12 cellular contexts compared by ENCODE assay signal in the genomic region with DNA sequence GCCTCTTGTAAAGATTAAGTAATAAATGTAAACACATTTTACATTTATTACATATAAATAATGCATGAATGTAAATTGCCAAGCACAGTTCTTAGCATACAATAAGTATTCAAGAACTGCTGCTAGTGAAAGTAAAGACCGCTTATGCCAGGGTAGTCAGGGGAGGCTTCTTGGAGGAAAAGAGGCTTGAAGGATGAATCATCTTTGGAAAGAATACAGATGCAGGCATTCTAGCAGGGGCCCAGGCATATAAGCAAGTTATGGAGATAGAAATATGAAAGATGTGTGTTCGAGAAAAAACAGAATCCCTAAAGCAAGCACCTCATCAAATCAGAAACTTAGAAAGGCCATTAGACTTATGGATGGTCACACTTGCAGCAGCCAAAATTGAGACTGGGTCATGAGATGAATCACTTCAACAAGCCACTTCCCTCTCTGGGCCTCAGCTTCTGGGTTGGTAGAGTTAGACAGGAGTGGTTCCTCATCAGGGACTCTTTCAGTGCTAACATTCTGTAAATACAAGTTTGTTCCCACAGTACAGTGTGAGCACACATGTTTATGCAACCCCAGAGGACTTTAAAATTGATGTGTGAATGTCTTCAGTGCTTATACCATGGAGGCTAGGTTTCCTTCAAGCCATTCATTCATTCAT.
DNase-seq lines count a peak whose midpoint lies in the region; ATAC-seq and TF ChIP-seq lines count a peak whose summit lies in the region.
"Had no signal": no experiment of that assay in that cellular context is flagged by ENCODE, and none has a peak within 500 bp of the region (broad histone marks: within the 10 kb centered on the region; RNA-seq: fewer than 3 reads in every experiment).

No MANE protein-coding gene starts in this region.

- H3K27me3 ChIP-seq in brain microvascular endothelial cell (replicated peaks) (no peaks in the 10 kb centered on the region), heart left ventricle (no peaks in the 10 kb centered on the region)
- H3K27me3 ChIP-seq: gastroesophageal sphincter had no signal

- no peaks in the 10 kb centered on the region for H3K36me3 Mint-ChIP-seq in activated naive CD8-positive, alpha-beta T cell treated with anti-CD3 and anti-CD28 coated beads, Interleukin-2, amount 50 U/mL, for 24 hours (ENCODE audit: low read depth)

- peaks cover 2% of the 10 kb centered on the region for H3K27me3 Mint-ChIP-seq in activated naive CD8-positive, alpha-beta T cell treated with anti-CD3 and anti-CD28 coated beads, Interleukin-2, amount 50 U/mL, for 24 hours

- H3K4me1 Mint-ChIP-seq in activated naive CD8-positive, alpha-beta T cell treated with anti-CD3 and anti-CD28 coated beads, Interleukin-2, amount 50 U/mL, for 24 hours = no peaks in the 10 kb centered on the region

- H3K27ac ChIP-seq in brain microvascular endothelial cell (no peak overlapping the region), heart left ventricle (peak overlapping the region in 5 of 12 donors; percentile 0 to 94 (median 27))

- DNase-seq in AG10803 (ENCODE audit: low read depth) (peak; percentile 31), brain microvascular endothelial cell (peak; percentile 48), DMS 273 treated with DMSO at 0.1 percent for 48 hours (lab: John Stamatoyannopoulos, UW) (no peak), KG1 (lab: John Stamatoyannopoulos, UW) (no peak), heart left ventricle (no peak)
- no peak for DNase-seq in activated naive CD8-positive, alpha-beta T cell treated with anti-CD3 and anti-CD28 coated beads, Interleukin-2, amount 50 U/mL, for 24 hours
- DNase-seq: activated gamma-delta T cell, C1 segment of cervical spinal cord, T1000 had no signal

- no peaks in the 10 kb centered on the region for H3K9me3 ChIP-seq in heart left ventricle
- H3K9me3 ChIP-seq: gastroesophageal sphincter had no signal

- intact Hi-C loops in heart left ventricle (cut with DNase I) = loop anchor here (2.0 to 10.0 kb wide), 15 partner anchors 78 to 548 kb away; a partner anchor contains a TSS

- H3K36me3 ChIP-seq in brain microvascular endothelial cell (replicated peaks) (no peaks in the 10 kb centered on the region), heart left ventricle (no peaks in the 10 kb centered on the region)
- H3K36me3 ChIP-seq: gastroesophageal sphincter had no signal

- H3K27ac Mint-ChIP-seq in activated naive CD8-positive, alpha-beta T cell treated with anti-CD3 and anti-CD28 coated beads, Interleukin-2, amount 50 U/mL, for 24 hours = no peak overlapping the region

- TF ChIP-seq CTCF in AG10803 (conservative IDR thresholded peaks at IDR 0.05; ENCODE audit: low read length) = no peak
- no peak for TF ChIP-seq CTCF in brain microvascular endothelial cell (IDR thresholded peaks at IDR 0.05; ENCODE audit: low read depth, low read length, missing control alignments)
- TF ChIP-seq CTCF in heart left ventricle (IDR thresholded peaks at IDR 0.05) = no peak

- no peak overlapping the region for H3K4me3 Mint-ChIP-seq in activated naive CD8-positive, alpha-beta T cell treated with anti-CD3 and anti-CD28 coated beads, Interleukin-2, amount 50 U/mL, for 24 hours

- peaks cover 0 to 31% (median 11%) of the 10 kb centered on the region in 12 donors for H3K4me1 ChIP-seq in heart left ventricle

- in situ Hi-C loops in brain microvascular endothelial cell (cut with HindIII; ENCODE audit: low pct_ligation_motif_present, low sequenced_read_pairs) = loop anchor here (25.0 kb wide), 2 partner anchors 443 to 543 kb away; no protein-coding TSS in a partner anchor

- no peaks in the 10 kb centered on the region for H3K9me3 Mint-ChIP-seq in activated naive CD8-positive, alpha-beta T cell treated with anti-CD3 and anti-CD28 coated beads, Interleukin-2, amount 50 U/mL, for 24 hours

- no peak overlapping the region for H3K4me3 ChIP-seq in AG10803 (ENCODE audit: low read length)
- H3K4me3 ChIP-seq in brain microvascular endothelial cell (ENCODE audit: low read depth, low read length) = no peak overlapping the region
- H3K4me3 ChIP-seq in heart left ventricle = no peak overlapping the region
- H3K4me3 ChIP-seq: gastroesophageal sphincter had no signal

- ATAC-seq in GM19468 (IDR thresholded peaks at IDR 0.05; ENCODE audit: extremely low read depth, unreplicated experiment) = peak; percentile 24
- ATAC-seq in HG03378 (IDR thresholded peaks at IDR 0.05; ENCODE audit: unreplicated experiment) = peak; percentile 66
- ATAC-seq in activated naive CD8-positive, alpha-beta T cell treated with anti-CD3 and anti-CD28 coated beads, Interleukin-2, amount 50 U/mL, for 24 hours = no peak
- ATAC-seq in heart left ventricle = no peak
- ATAC-seq: gastroesophageal sphincter had no signal

- TF ChIP-seq POLR2A in heart left ventricle (IDR thresholded peaks at IDR 0.05) = no peak

- WGBS in heart left ventricle, 4 donors = 92 to 97% (median 95%) methylated on average over 2 of the region's 2 CpGs

Comparison
In these comparisons a context has a peak if more than half of its experiments do, and no peak if none do; other contexts are left out.
1. DNase-seq: peak in AG10803 (single experiment) and brain microvascular endothelial cell (single experiment); none in activated naive CD8-positive, alpha-beta T cell treated with anti-CD3 and anti-CD28 coated beads, Interleukin-2, amount 50 U/mL, for 24 hours (single experiment), DMS 273 treated with DMSO at 0.1 percent for 48 hours (single experiment), KG1 (single experiment) and heart left ventricle (0 of 5).
2. ATAC-seq: peak in GM19468 (single experiment) and HG03378 (single experiment); none in activated naive CD8-positive, alpha-beta T cell treated with anti-CD3 and anti-CD28 coated beads, Interleukin-2, amount 50 U/mL, for 24 hours (single experiment) and heart left ventricle (0 of 4).